Comparison of ENCODE assay signal across 17 cellular contexts in the genomic region with DNA sequence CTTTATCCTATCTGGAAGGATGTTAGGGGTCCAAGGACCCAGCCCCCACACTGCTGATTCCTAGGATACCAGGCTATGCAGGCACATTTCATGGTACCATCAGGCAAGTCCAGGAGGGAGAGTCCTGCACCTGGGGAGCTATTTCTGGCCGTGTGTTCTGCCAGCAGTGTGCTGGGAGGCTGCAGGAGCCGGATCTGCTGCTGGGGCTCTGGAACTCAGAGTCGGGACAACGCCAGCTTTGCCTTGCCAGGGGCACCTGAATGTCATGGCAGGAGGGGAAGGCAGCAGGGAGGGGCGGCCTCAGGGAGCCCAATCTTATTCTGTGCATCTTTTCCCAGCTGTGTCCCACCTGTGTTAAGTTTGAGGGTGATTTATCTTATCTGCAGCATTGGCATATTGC. TPM values are rescaled to one million over a fixed set of nuclear protein-coding genes. Genes with fewer than 3 reads are reported as not detected.
DNase-seq lines count a peak whose midpoint lies in the region; ATAC-seq and TF ChIP-seq lines count a peak whose summit lies in the region.
"Had no signal": no experiment of that assay in that cellular context is flagged by ENCODE, and none has a peak within 500 bp of the region (broad histone marks: within the 10 kb centered on the region; RNA-seq: fewer than 3 reads in every experiment).

No MANE protein-coding gene starts in this region.

- peaks cover 2% of the 10 kb centered on the region for H3K9me3 Mint-ChIP-seq in activated naive CD8-positive, alpha-beta T cell treated with anti-CD3 and anti-CD28 coated beads for 36 hours

- H3K4me1 ChIP-seq in right cardiac atrium (ENCODE audit: control insufficient read depth, insufficient read depth, low read length), result no peaks in the 10 kb centered on the region
- H3K4me1 ChIP-seq: BLaER1 had no signal

- H3K4me1 Mint-ChIP-seq in activated naive CD8-positive, alpha-beta T cell treated with anti-CD3 and anti-CD28 coated beads for 36 hours, result no peaks in the 10 kb centered on the region
- H3K4me1 Mint-ChIP-seq: CD8-positive, alpha-beta memory T cell had no signal

- no peak overlapping the region for H3K4me3 Mint-ChIP-seq in activated naive CD8-positive, alpha-beta T cell treated with anti-CD3 and anti-CD28 coated beads for 36 hours
- H3K4me3 Mint-ChIP-seq: CD8-positive, alpha-beta memory T cell; HFFc6 had no signal

- WGBS in right cardiac atrium, result 37% methylated on average over 5 of the region's 5 CpGs

- H3K27ac ChIP-seq in 22Rv1 (peak overlapping the region; percentile 85), right cardiac atrium (ENCODE audit: low read length) (no peak overlapping the region)
- H3K27ac ChIP-seq: BLaER1 had no signal

- no peak for TF ChIP-seq CTCF in 22Rv1 (IDR thresholded peaks at IDR 0.05)

- peaks cover 5% of the 10 kb centered on the region for H3K27me3 Mint-ChIP-seq in activated naive CD8-positive, alpha-beta T cell treated with anti-CD3 and anti-CD28 coated beads for 36 hours
- H3K27me3 Mint-ChIP-seq: CD8-positive, alpha-beta memory T cell had no signal

- no peaks in the 10 kb centered on the region for H3K36me3 Mint-ChIP-seq in activated naive CD8-positive, alpha-beta T cell treated with anti-CD3 and anti-CD28 coated beads for 36 hours
- H3K36me3 Mint-ChIP-seq: CD8-positive, alpha-beta memory T cell had no signal

- DNase-seq in NCI-H146 (lab: John Stamatoyannopoulos, UW) (peak; percentile 62), NCI-H146 treated with DMSO at 0.1 percent for 48 hours (lab: John Stamatoyannopoulos, UW; ENCODE audit: unreplicated experiment) (no peak), cerebellar nuclear complex (lab: John Stamatoyannopoulos, UW) (peak; percentile 75 to 80), right cardiac atrium (peak in 2 of 3 donors; percentile 43 to 56)
- no peak for DNase-seq in activated naive CD8-positive, alpha-beta T cell treated with anti-CD3 and anti-CD28 coated beads for 36 hours
- no peak for DNase-seq in activated CD4-positive, alpha-beta T cell treated with anti-CD3 and anti-CD28 coated beads for 48 hours
- DNase-seq: 8988T; AML-193; CD8-positive, alpha-beta memory T cell; HCEC 1CT; HFFc6 had no signal

- no peaks in the 10 kb centered on the region for H3K9me3 ChIP-seq in right cardiac atrium (ENCODE audit: control insufficient read depth, low read length)
- H3K9me3 ChIP-seq: BLaER1 had no signal

- H3K27me3 ChIP-seq in right cardiac atrium (ENCODE audit: control insufficient read depth, insufficient read depth), result no peaks in the 10 kb centered on the region
- H3K27me3 ChIP-seq: BLaER1 had no signal

- ATAC-seq in right cardiac atrium (peak in 1 of 2 donors; percentile 11), HG03095 (IDR thresholded peaks at IDR 0.05; ENCODE audit: unreplicated experiment) (no peak)
- ATAC-seq: GM12878, HepG2 had no signal

- no peak overlapping the region for H3K27ac Mint-ChIP-seq in activated naive CD8-positive, alpha-beta T cell treated with anti-CD3 and anti-CD28 coated beads for 36 hours
- H3K27ac Mint-ChIP-seq: CD8-positive, alpha-beta memory T cell; HFFc6 had no signal

- no peak overlapping the region for H3K4me3 ChIP-seq in right cardiac atrium (ENCODE audit: low read length)
- H3K4me3 ChIP-seq: BLaER1, GM12878 had no signal

- intact Hi-C loops in right cardiac atrium (cut with DNase I), result no loop called here

RNA-seq across cellular contexts. Expression of a gene that starts 17.8 kb away (rescaled TPM):
- total RNA-seq in right cardiac atrium, result under 1 TPM; 0.22 to 0.91 (median 0.72) TPM
- 0.38 TPM for polyA plus RNA-seq in right cardiac atrium
- not detected for total RNA-seq in activated naive CD8-positive, alpha-beta T cell treated with anti-CD3 and anti-CD28 coated beads for 36 hours
- total RNA-seq: CD8-positive, alpha-beta memory T cell; Daoy; GM12878; HepG2; HFFc6 had no signal
- polyA plus RNA-seq: CD8-positive, alpha-beta memory T cell; HepG2 had no signal

Comparison
In these comparisons a context has a peak if more than half of its experiments do, and no peak if none do; other contexts are left out.
1. DNase-seq: peak in NCI-H146 (single experiment), cerebellar nuclear complex (2 of 2) and right cardiac atrium (2 of 3); none in NCI-H146 treated with DMSO at 0.1 percent for 48 hours (single experiment), activated naive CD8-positive, alpha-beta T cell treated with anti-CD3 and anti-CD28 coated beads for 36 hours (single experiment) and activated CD4-positive, alpha-beta T cell treated with anti-CD3 and anti-CD28 coated beads for 48 hours (single experiment).